9 cellular contexts compared by ENCODE assay signal in the genomic region with DNA sequence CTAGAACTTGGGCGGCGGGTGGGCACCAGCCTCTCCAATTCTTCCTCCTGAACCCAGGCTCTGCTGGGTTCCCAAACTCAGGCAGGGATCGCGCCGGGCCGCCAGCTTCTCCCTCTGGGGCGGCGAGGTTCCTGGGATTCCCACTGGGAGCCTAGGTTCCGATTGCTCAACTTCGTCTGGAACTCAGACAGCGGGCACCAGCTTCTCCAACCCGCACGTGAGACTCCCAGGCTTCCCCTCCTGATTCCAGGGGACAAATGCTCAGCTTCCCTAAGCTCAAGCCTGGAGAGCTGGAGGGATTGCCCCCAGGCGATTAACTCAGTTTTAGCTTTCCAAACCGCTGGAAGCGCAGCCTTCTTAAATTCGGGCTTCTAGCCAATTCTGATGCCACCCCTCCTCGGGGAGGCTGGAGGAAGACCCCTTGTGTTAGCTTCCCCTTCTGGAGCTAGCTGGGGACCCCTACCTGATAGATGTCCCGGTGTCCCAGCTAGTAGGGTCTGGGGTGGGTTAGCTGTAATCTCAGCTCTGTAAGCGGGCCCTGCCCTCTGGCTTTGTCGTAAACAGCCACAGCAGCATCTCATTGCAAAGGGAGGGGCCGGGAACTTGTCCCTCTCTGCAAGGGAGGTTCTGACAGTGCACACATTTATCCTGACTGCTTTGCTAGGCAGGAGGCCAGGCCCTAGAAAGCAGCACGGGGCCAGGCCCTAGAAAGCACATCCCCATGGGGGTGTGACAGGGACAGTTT. TPM values are rescaled to one million over a fixed set of nuclear protein-coding genes. Genes with fewer than 3 reads are reported as not detected.
DNase-seq lines count a peak whose midpoint lies in the region; ATAC-seq and TF ChIP-seq lines count a peak whose summit lies in the region.
"Had no signal": no experiment of that assay in that cellular context is flagged by ENCODE, and none has a peak within 500 bp of the region (broad histone marks: within the 10 kb centered on the region; RNA-seq: fewer than 3 reads in every experiment).

No MANE protein-coding gene starts in this region.

- intact Hi-C loops in activated naive CD4-positive, alpha-beta T cell treated with anti-CD3 and anti-CD28 coated beads for 36 hours (cut with micrococcal nuclease), result loop anchor here (1.0 to 2.0 kb wide), 2 partner anchors 11 to 106 kb away; a partner anchor contains a TSS
- intact Hi-C loops in activated B cell treated with CpG ODN at 0.5 μM for 24 hours (cut with micrococcal nuclease), result loop anchor here (1.0 to 5.0 kb wide), 4 partner anchors 11 to 307 kb away; a partner anchor contains a TSS

- H3K36me3 Mint-ChIP-seq in activated naive CD4-positive, alpha-beta T cell treated with anti-CD3 and anti-CD28 coated beads for 36 hours (ENCODE audit: low read depth), result no peaks in the 10 kb centered on the region
- H3K36me3 Mint-ChIP-seq in activated B cell treated with CpG ODN at 0.5 μM for 24 hours (ENCODE audit: low read depth), result peaks cover 9% of the 10 kb centered on the region
- peaks cover 12% of the 10 kb centered on the region for H3K36me3 Mint-ChIP-seq in stimulated activated memory B cell treated with anti-CD40 and anti-IgM and Interleukin-4, amounts not matched to agents 10 μg/mL and 1 μg/mL and 100 μg/mL, for 72 hours

- H3K27ac Mint-ChIP-seq in activated naive CD4-positive, alpha-beta T cell treated with anti-CD3 and anti-CD28 coated beads for 36 hours, result no peak overlapping the region
- no peak overlapping the region for H3K27ac Mint-ChIP-seq in activated B cell treated with CpG ODN at 0.5 μM for 24 hours
- H3K27ac Mint-ChIP-seq in stimulated activated memory B cell treated with anti-CD40 and anti-IgM and Interleukin-4, amounts not matched to agents 10 μg/mL and 1 μg/mL and 100 μg/mL, for 72 hours, result peak overlapping the region; percentile 62

- H3K4me1 Mint-ChIP-seq in activated naive CD4-positive, alpha-beta T cell treated with anti-CD3 and anti-CD28 coated beads for 36 hours (ENCODE audit: low read depth), result peaks cover 9% of the 10 kb centered on the region
- peaks cover 17% of the 10 kb centered on the region for H3K4me1 Mint-ChIP-seq in activated B cell treated with CpG ODN at 0.5 μM for 24 hours
- H3K4me1 Mint-ChIP-seq in stimulated activated memory B cell treated with anti-CD40 and anti-IgM and Interleukin-4, amounts not matched to agents 10 μg/mL and 1 μg/mL and 100 μg/mL, for 72 hours, result peaks cover 17% of the 10 kb centered on the region

- no CpG with 5 or more reads among the region's 23 CpGs for WGBS in iPS DF 6.9 (ENCODE audit: insufficient coverage, insufficient read length)

- H3K9me3 Mint-ChIP-seq in activated naive CD4-positive, alpha-beta T cell treated with anti-CD3 and anti-CD28 coated beads for 36 hours, result no peaks in the 10 kb centered on the region
- no peaks in the 10 kb centered on the region for H3K9me3 Mint-ChIP-seq in activated B cell treated with CpG ODN at 0.5 μM for 24 hours
- no peaks in the 10 kb centered on the region for H3K9me3 Mint-ChIP-seq in stimulated activated memory B cell treated with anti-CD40 and anti-IgM and Interleukin-4, amounts not matched to agents 10 μg/mL and 1 μg/mL and 100 μg/mL, for 72 hours

- H3K27me3 ChIP-seq in iPS DF 6.9 (ENCODE audit: control insufficient read depth, insufficient read depth, low read length), result no peaks in the 10 kb centered on the region

- POLR2A ChIA-PET in activated B cell treated with CpG ODN at 0.5 μM for 24 hours (lab: Charles Lee), result interaction anchor here (0.6 to 3.6 kb wide), 13 partner anchors 9 to 818 kb away, joined by 3 to 37 read pairs (median 4); a partner anchor contains a TSS

- no peaks in the 10 kb centered on the region for H3K27me3 Mint-ChIP-seq in activated naive CD4-positive, alpha-beta T cell treated with anti-CD3 and anti-CD28 coated beads for 36 hours (ENCODE audit: low read depth)
- H3K27me3 Mint-ChIP-seq in activated B cell treated with CpG ODN at 0.5 μM for 24 hours, result no peaks in the 10 kb centered on the region
- no peaks in the 10 kb centered on the region for H3K27me3 Mint-ChIP-seq in stimulated activated memory B cell treated with anti-CD40 and anti-IgM and Interleukin-4, amounts not matched to agents 10 μg/mL and 1 μg/mL and 100 μg/mL, for 72 hours

- DNase-seq in activated naive CD4-positive, alpha-beta T cell treated with anti-CD3 and anti-CD28 coated beads for 36 hours, result no peak
- no peak for DNase-seq in activated naive CD4-positive, alpha-beta T cell treated with Interleukin-2 at 50 U/mL for 16 hours
- DNase-seq in activated B cell treated with CpG ODN at 0.5 μM for 24 hours (no peak), iPS DF 6.9 (ENCODE audit: low read depth, low spot score) (no peak)
- no peak for DNase-seq in stimulated activated naive CD4-positive, alpha-beta T cell (lab: John Stamatoyannopoulos, UW)

- H3K9me3 ChIP-seq in iPS DF 6.9 (ENCODE audit: control insufficient read depth, insufficient read depth, low read length), result no peaks in the 10 kb centered on the region

- ATAC-seq in activated B cell treated with CpG ODN at 0.5 μM for 24 hours (ENCODE audit: low read depth) (no peak), HG02840 (IDR thresholded peaks at IDR 0.05; ENCODE audit: low FRiP score, unreplicated experiment) (no peak), GM21825 (IDR thresholded peaks at IDR 0.05; ENCODE audit: unreplicated experiment) (no peak)
- no peak for ATAC-seq in stimulated activated memory B cell treated with anti-CD40 and anti-IgM and Interleukin-4, amounts not matched to agents 10 μg/mL and 1 μg/mL and 100 μg/mL, for 72 hours

- H3K4me3 ChIP-seq in iPS DF 6.9 (ENCODE audit: low read length), result peak overlapping the region; percentile 77

- 0 out of 2 replicates have a peak, but pooled peaks cover 1% of the 10 kb centered on the region for H3K4me1 ChIP-seq in iPS DF 6.9 (ENCODE audit: control insufficient read depth, insufficient read depth, low read length)

- no peak for TF ChIP-seq CTCF in activated B cell treated with CpG ODN at 0.5 μM for 24 hours (IDR thresholded peaks at IDR 0.05)

- no peak overlapping the region for H3K27ac ChIP-seq in iPS DF 6.9 (ENCODE audit: low read length)
- H3K27ac ChIP-seq: epithelial cell of prostate had no signal

- CTCF ChIA-PET in activated naive CD4-positive, alpha-beta T cell treated with anti-CD3 and anti-CD28 coated beads for 36 hours (lab: Charles Lee), result interaction anchor here (0.6 to 1.5 kb wide), 5 partner anchors 12 to 169 kb away, joined by 3 to 6 read pairs (median 5); a partner anchor contains a TSS
- CTCF ChIA-PET in activated B cell treated with CpG ODN at 0.5 μM for 24 hours (lab: Charles Lee), result no interaction called here

- peaks cover 14% of the 10 kb centered on the region; the same call in 1 of the 2 replicates for H3K36me3 ChIP-seq in iPS DF 6.9 (ENCODE audit: control insufficient read depth, insufficient read depth, low read length)

- H3K4me3 Mint-ChIP-seq in activated naive CD4-positive, alpha-beta T cell treated with anti-CD3 and anti-CD28 coated beads for 36 hours, result peak overlapping the region; percentile 62
- H3K4me3 Mint-ChIP-seq in activated B cell treated with CpG ODN at 0.5 μM for 24 hours, result peak overlapping the region; percentile 75
- peak overlapping the region; percentile 79 for H3K4me3 Mint-ChIP-seq in stimulated activated memory B cell treated with anti-CD40 and anti-IgM and Interleukin-4, amounts not matched to agents 10 μg/mL and 1 μg/mL and 100 μg/mL, for 72 hours

RNA-seq across cellular contexts. Expression of a gene that starts 0.7 kb away (rescaled TPM):
- total RNA-seq in activated naive CD4-positive, alpha-beta T cell treated with anti-CD3 and anti-CD28 coated beads for 36 hours, result 1 to 10 TPM; 4.2 to 5.2 TPM
- 13.4 and 13.7 TPM in 2 replicates for total RNA-seq in activated B cell treated with CpG ODN at 0.5 μM for 24 hours

RNA-seq across cellular contexts. Expression of a gene that starts 7.2 kb away (rescaled TPM):
- 1 to 10 TPM; 3.7 to 3.9 TPM for total RNA-seq in activated naive CD4-positive, alpha-beta T cell treated with anti-CD3 and anti-CD28 coated beads for 36 hours
- 13.5 and 16.9 TPM in 2 replicates for total RNA-seq in activated B cell treated with CpG ODN at 0.5 μM for 24 hours

RNA-seq across cellular contexts. Expression of a gene that starts 12.4 kb away (rescaled TPM):
- 10 to 100 TPM; 75.5 to 81.7 TPM for total RNA-seq in activated naive CD4-positive, alpha-beta T cell treated with anti-CD3 and anti-CD28 coated beads for 36 hours
- total RNA-seq in activated B cell treated with CpG ODN at 0.5 μM for 24 hours, result 110 and 116 TPM in 2 replicates

RNA-seq across cellular contexts. Expression of a gene that starts 34.3 kb away (rescaled TPM):
- 1 to 10 TPM in 1 of 2 experiments, under 1 TPM in 1; 0.86 to 1.1 TPM for total RNA-seq in activated naive CD4-positive, alpha-beta T cell treated with anti-CD3 and anti-CD28 coated beads for 36 hours
- 0.61 and 1.0 TPM in 2 replicates for total RNA-seq in activated B cell treated with CpG ODN at 0.5 μM for 24 hours
